8 cellular contexts compared by ENCODE assay signal in genomic region chr7:27096756-27097514, GRCh38. TPM values are rescaled to one million over a fixed set of nuclear protein-coding genes. Genes with fewer than 3 reads are reported as not detected.
DNase-seq lines count a peak whose midpoint lies in the region; ATAC-seq and TF ChIP-seq lines count a peak whose summit lies in the region.

No MANE protein-coding gene starts in this region.

- ATAC-seq in HG03354 (IDR thresholded peaks at IDR 0.05; ENCODE audit: poor library complexity, severe bottlenecking, unreplicated experiment), result no peak

- peaks cover 11% of the 10 kb centered on the region for H3K36me3 Mint-ChIP-seq in brain

- H3K9me3 ChIP-seq in liver (ENCODE audit: control insufficient read depth in 4 of 4, low read length in 3 of 4), result no peaks in the 10 kb centered on the region
- no peaks in the 10 kb centered on the region for H3K9me3 ChIP-seq in thyroid gland

- no peak for TF ChIP-seq RAD21 in liver (IDR thresholded peaks at IDR 0.05)

- no peak for TF ChIP-seq POLR2A in thyroid gland (IDR thresholded peaks at IDR 0.05)

- H3K4me1 ChIP-seq in liver (ENCODE audit: control insufficient read depth in 4 of 4, insufficient read depth in 4 of 4, low read length in 3 of 4) (peaks cover 0 to 6% (median under 1%) of the 10 kb centered on the region in 4 donors), thyroid gland (peaks cover 11 to 18% of the 10 kb centered on the region in 2 donors)

- intact Hi-C loops in thyroid gland (cut with DNase I), result no loop called here

- peak overlapping the region in 2 of 3 donors; percentile 6 to 61 for H3K4me3 ChIP-seq in liver (ENCODE audit: low read depth in 1 of 3, low read length in 3 of 3)
- peak overlapping the region in 2 of 3 donors; percentile 26 to 45 for H3K4me3 ChIP-seq in thyroid gland (replicated peaks in 1 of 3)

- H3K27ac Mint-ChIP-seq in brain, result peak overlapping the region in 4 of 5 experiments; percentile 65 to 99 (median 96)

- H3K36me3 ChIP-seq in liver (ENCODE audit: control insufficient read depth in 4 of 4, insufficient read depth in 3 of 4, low read depth in 1 of 4, low read length in 3 of 4) (no peaks in the 10 kb centered on the region), thyroid gland (no peaks in the 10 kb centered on the region)

- no peak for TF ChIP-seq CTCF in brain (conservative IDR thresholded peaks at IDR 0.05)
- no peak for TF ChIP-seq CTCF in liver (IDR thresholded peaks at IDR 0.05; ENCODE audit: low read depth, low read length, missing input control)
- no peak for TF ChIP-seq CTCF in thyroid gland (IDR thresholded peaks at IDR 0.05)

- WGBS in liver, result 4% methylated on average over 41 of the region's 41 CpGs
- 3 to 5% methylated on average over 37 to 38 of the region's 41 CpGs for WGBS in thyroid gland, 2 donors

- H3K27me3 ChIP-seq in liver (ENCODE audit: control insufficient read depth in 4 of 4, insufficient read depth in 4 of 4, low read length in 3 of 4) (peaks cover 4 to 28% (median 17%) of the 10 kb centered on the region in 4 donors), thyroid gland (peaks cover 32% of the 10 kb centered on the region)

- peak; percentile 28 for DNase-seq in NCI-H510A treated with DMSO at 0.1 percent for 48 hours (lab: John Stamatoyannopoulos, UW)
- no peak for DNase-seq in NCI-H510A (lab: John Stamatoyannopoulos, UW)
- peak; percentile 47 for DNase-seq in MV-4-11 (lab: John Stamatoyannopoulos, UW)
- DNase-seq in thyroid gland, result no peak
- DNase-seq in NCI-H446 treated with DMSO at 0.1 percent for 48 hours (lab: John Stamatoyannopoulos, UW), result no peak

- peak overlapping the region; percentile 84 to 87 for H3K27ac ChIP-seq in liver (ENCODE audit: low read depth in 1 of 2, low read length in 2 of 2)
- peak overlapping the region; percentile 51 to 74 (median 69) for H3K27ac ChIP-seq in thyroid gland

- H3K9ac ChIP-seq in liver (ENCODE audit: low read depth in 1 of 2, low read length in 2 of 2), result peak overlapping the region in 1 of 2 donors; percentile 22

- H3K4me3 Mint-ChIP-seq in brain, result peak overlapping the region; percentile 80 to 97 (median 85)

- peaks cover 100% of the 10 kb centered on the region for H3K27me3 Mint-ChIP-seq in brain

- H3K9me3 Mint-ChIP-seq in brain, result peaks cover 0 to 28% (median 3%) of the 10 kb centered on the region in 5 experiments

- H3K4me1 Mint-ChIP-seq in brain, result peaks cover 49% of the 10 kb centered on the region

TF ChIP-seq in liver, 16 proteins besides CTCF, POLR2A, EP300 and RAD21:
- no peak for TF ChIP-seq EGR1 (IDR thresholded peaks at IDR 0.05; ENCODE audit: low read depth in 2 of 2)
- TF ChIP-seq HNF4A (conservative IDR thresholded peaks at IDR 0.05), result no peak
- TF ChIP-seq JUND (IDR thresholded peaks at IDR 0.05), result no peak
- no peak for TF ChIP-seq SP1 (IDR thresholded peaks at IDR 0.05)

RNA-seq across cellular contexts. Expression of gene HOXA1, which starts 1.1 kb away (rescaled TPM):
- not detected for polyA plus RNA-seq in brain (ENCODE audit: insufficient read depth, low read depth, low replicate concordance)
- total RNA-seq in liver, result under 1 TPM; 0.08 to 0.28 TPM
- under 1 TPM; 0.17 to 0.25 TPM for polyA plus RNA-seq in liver
- under 1 TPM in 2 of 4 donors, not detected in 2; 0.67 to 0.78 TPM for total RNA-seq in thyroid gland

RNA-seq across cellular contexts. Expression of gene HOXA2, which starts 5.5 kb away (rescaled TPM):
- polyA plus RNA-seq in brain (ENCODE audit: insufficient read depth, low read depth, low replicate concordance), result not detected
- total RNA-seq in liver, result under 1 TPM; 0.05 to 0.08 TPM
- under 1 TPM; 0.08 to 0.13 TPM for polyA plus RNA-seq in liver
- total RNA-seq in thyroid gland, result 1 to 10 TPM in 2 of 4 donors, under 1 TPM in 2; 0.73 to 2.7 (median 1.7) TPM

RNA-seq across cellular contexts. Expression of gene HOXA4, which starts 33.6 kb away (rescaled TPM):
- polyA plus RNA-seq in brain (ENCODE audit: insufficient read depth, low read depth, low replicate concordance), result 1.1 TPM
- under 1 TPM; 0.17 to 0.28 TPM for total RNA-seq in liver
- polyA plus RNA-seq in liver, result 1 to 10 TPM in 1 of 2 donors, under 1 TPM in 1; 0.32 to 1.1 TPM
- 1 to 10 TPM in 3 of 4 donors, under 1 TPM in 1; 0.56 to 2.1 (median 1.3) TPM for total RNA-seq in thyroid gland

RNA-seq across cellular contexts. Expression of gene HOXA5, which starts 46.5 kb away (rescaled TPM):
- 25.3 TPM for polyA plus RNA-seq in brain (ENCODE audit: insufficient read depth, low read depth, low replicate concordance)
- total RNA-seq in liver, result 1 to 10 TPM in 1 of 2 donors, under 1 TPM in 1; 0.42 to 2.1 TPM
- under 1 TPM; 0.40 to 0.90 TPM for polyA plus RNA-seq in liver
- 1 to 10 TPM; 2.0 to 4.4 (median 3.3) TPM for total RNA-seq in thyroid gland

RNA-seq across cellular contexts. Expression of gene HOXA6, which starts 50.6 kb away (rescaled TPM):
- polyA plus RNA-seq in brain (ENCODE audit: insufficient read depth, low read depth, low replicate concordance) (14.9 TPM), liver (not detected)
- total RNA-seq in liver (under 1 TPM in 1 of 2 donors, not detected in 1; 0.23 TPM), thyroid gland (1 to 10 TPM in 2 of 4 donors, not detected in 2; 1.1 to 1.6 TPM)

Comparison
In these comparisons a context has a peak if more than half of its experiments do, and no peak if none do; other contexts are left out.
1. DNase-seq: peak in NCI-H510A treated with DMSO at 0.1 percent for 48 hours (single experiment) and MV-4-11 (single experiment); none in NCI-H510A (single experiment), thyroid gland (0 of 2) and NCI-H446 treated with DMSO at 0.1 percent for 48 hours (single experiment).